Comparison of ENCODE assay signal across 27 cellular contexts in the genomic region with DNA sequence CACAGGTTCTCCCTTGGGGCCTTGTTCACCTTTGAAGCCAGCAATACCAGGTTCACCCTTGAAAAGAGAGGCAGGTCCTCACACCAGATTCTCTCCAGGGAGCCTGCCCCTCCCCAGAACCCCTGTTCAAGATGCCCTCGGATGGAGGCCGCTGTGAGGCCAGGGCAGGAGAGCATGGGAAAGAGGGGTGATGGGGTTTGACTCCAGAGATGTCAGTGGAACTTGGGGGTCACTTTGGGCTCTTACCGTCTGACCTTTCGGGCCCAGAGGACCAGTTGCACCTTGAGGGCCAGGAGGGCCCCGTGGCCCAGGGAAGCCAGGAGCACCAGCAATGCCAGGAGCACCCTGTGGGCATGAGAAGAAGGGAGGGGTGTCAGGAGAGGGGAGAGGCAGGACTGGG. TPM values are rescaled to one million over a fixed set of nuclear protein-coding genes. Genes with fewer than 3 reads are reported as not detected.
"Had no signal": no experiment of that assay in that cellular context is flagged by ENCODE, and none has a peak within 500 bp of the region (broad histone marks: within the 10 kb centered on the region; RNA-seq: fewer than 3 reads in every experiment).

No MANE protein-coding gene starts in this region.

- H3K27me3 ChIP-seq: esophagus muscularis mucosa, pancreas, tibial nerve, upper lobe of right lung, uterus had no signal

- H3K27ac Mint-ChIP-seq: natural killer cell; progenitor cell of endocrine pancreas; stimulated activated naive B cell treated with anti-CD40 and anti-IgM and Interleukin-4, amounts not matched to agents 10 μg/mL and 1 μg/mL and 100 μg/mL, for 72 hours; stimulated activated naive CD8-positive, alpha-beta T cell treated with anti-CD3 and anti-CD28 coated beads, Interleukin-15, Interleukin-2, amounts not matched to agents 100 ng/mL and 50 ng/mL, for 24 hours had no signal

- H3K36me3 ChIP-seq: esophagus muscularis mucosa, gastroesophageal sphincter, heart right ventricle, pancreas, thoracic aorta, tibial nerve, upper lobe of right lung, uterus had no signal

- H3K27ac ChIP-seq: dorsolateral prefrontal cortex, esophagus muscularis mucosa, foreskin keratinocyte, gastroesophageal sphincter, heart right ventricle, pancreas, thoracic aorta, tibial nerve, upper lobe of right lung, uterus had no signal

- H3K9me3 Mint-ChIP-seq: memory B cell; natural killer cell; stimulated activated naive B cell treated with anti-CD40 and anti-IgM and Interleukin-4, amounts not matched to agents 10 μg/mL and 1 μg/mL and 100 μg/mL, for 72 hours; stimulated activated naive CD8-positive, alpha-beta T cell treated with anti-CD3 and anti-CD28 coated beads, Interleukin-15, Interleukin-2, amounts not matched to agents 100 ng/mL and 50 ng/mL, for 24 hours had no signal

- H3K4me1 ChIP-seq: foreskin keratinocyte, gastroesophageal sphincter, pancreas, tibial nerve, upper lobe of right lung, uterus had no signal

- DNase-seq: cerebellar nuclear complex; effector CD8-positive, alpha-beta T cell; foreskin keratinocyte; heart right ventricle; hippocampal formation; kidney glomerular epithelial cell; left ventricle myocardium superior; natural killer cell; occipital lobe; stimulated activated CD4-positive, alpha-beta T cell treated with anti-CD3 and anti-CD28 coated beads, Interleukin-4, amount 100 ng/mL, for 4 hours; stimulated activated naive B cell treated with anti-CD40 and anti-IgM and Interleukin-4, amounts not matched to agents 10 μg/mL and 1 μg/mL and 100 μg/mL, for 72 hours; upper lobe of right lung; uterus had no signal

- ATAC-seq: foreskin keratinocyte; gastroesophageal sphincter; left ventricle myocardium superior; natural killer cell; pancreas; sciatic nerve; stimulated activated naive B cell treated with anti-CD40 and anti-IgM and Interleukin-4, amounts not matched to agents 10 μg/mL and 1 μg/mL and 100 μg/mL, for 72 hours; upper lobe of right lung had no signal

- H3K27me3 Mint-ChIP-seq: progenitor cell of endocrine pancreas had no signal

- H3K4me3 ChIP-seq: dorsolateral prefrontal cortex, esophagus muscularis mucosa, gastroesophageal sphincter, heart right ventricle, lung, pancreas, thoracic aorta, tibial nerve, upper lobe of right lung, uterus had no signal

- H3K4me3 Mint-ChIP-seq: memory B cell; natural killer cell; stimulated activated naive B cell treated with anti-CD40 and anti-IgM and Interleukin-4, amounts not matched to agents 10 μg/mL and 1 μg/mL and 100 μg/mL, for 72 hours; stimulated activated naive CD8-positive, alpha-beta T cell treated with anti-CD3 and anti-CD28 coated beads, Interleukin-15, Interleukin-2, amounts not matched to agents 100 ng/mL and 50 ng/mL, for 24 hours had no signal

- H3K36me3 Mint-ChIP-seq: memory B cell; natural killer cell; stimulated activated naive B cell treated with anti-CD40 and anti-IgM and Interleukin-4, amounts not matched to agents 10 μg/mL and 1 μg/mL and 100 μg/mL, for 72 hours had no signal

- H3K9me3 ChIP-seq: esophagus muscularis mucosa, gastroesophageal sphincter, heart right ventricle, pancreas, thoracic aorta, tibial nerve, upper lobe of right lung, uterus had no signal

RNA-seq across cellular contexts. Expression of gene COL2A1, which starts 17.4 kb away (rescaled TPM):
- total RNA-seq: endothelial cell of umbilical vein, esophagus muscularis mucosa, fibroblast of lung, gastroesophageal sphincter, mononuclear cell, natural killer cell, sciatic nerve, tibial nerve, upper lobe of right lung had no signal
- polyA plus RNA-seq: endothelial cell of umbilical vein, fibroblast of lung had no signal
